In the genomic region with DNA sequence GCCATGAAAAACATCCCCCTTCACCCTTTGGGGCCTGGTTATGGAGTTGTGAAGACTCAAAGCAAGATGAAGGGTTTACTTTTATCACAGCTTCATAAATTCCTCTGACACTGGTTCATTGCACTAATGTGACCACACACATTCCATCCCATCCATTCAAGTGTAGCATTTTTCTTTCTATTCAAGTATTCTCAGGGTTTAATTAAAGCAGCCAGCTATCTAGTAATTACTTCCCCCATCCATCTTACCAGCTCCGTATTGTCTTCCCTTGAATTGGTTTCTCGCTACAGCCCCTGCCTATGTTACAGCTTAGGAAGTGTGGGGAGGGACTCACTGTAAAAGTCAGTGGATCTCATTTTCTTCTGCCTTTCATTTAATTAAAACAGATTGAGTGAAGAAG, we compare ENCODE assay signal across 18 cellular contexts.
DNase-seq lines count a peak whose midpoint lies in the region; ATAC-seq, FAIRE-seq and TF ChIP-seq lines count a peak whose summit lies in the region.
"Had no signal": no experiment of that assay in that cellular context is flagged by ENCODE, and none has a peak within 500 bp of the region (broad histone marks: within the 10 kb centered on the region; RNA-seq: fewer than 3 reads in every experiment).

No MANE protein-coding gene starts in this region.

- H3K4me3 ChIP-seq in A549, result no peak overlapping the region
- H3K4me3 ChIP-seq: sigmoid colon had no signal

- no peak for TF ChIP-seq EP300 in A549 (IDR thresholded peaks at IDR 0.05)

- H3K4me3 Mint-ChIP-seq in brain, result peak overlapping the region in 1 of 5 experiments; percentile 1
- H3K4me3 Mint-ChIP-seq: activated CD4-positive, alpha-beta T cell treated with anti-CD3 and anti-CD28 coated beads for 36 hours; activated naive CD4-positive, alpha-beta T cell treated with anti-CD3 and anti-CD28 coated beads, Interleukin-2, amount 10 ng/mL, durations not matched to agents 7 days and 5 days; naive B cell had no signal

- WGBS in A549 (ENCODE audit: missing lambda C conversion rate), result 99% methylated on average over 2 of the region's 2 CpGs

- peak overlapping the region in 4 of 5 experiments; percentile 9 to 88 (median 62) for H3K27ac Mint-ChIP-seq in brain
- H3K27ac Mint-ChIP-seq: activated CD4-positive, alpha-beta T cell treated with anti-CD3 and anti-CD28 coated beads for 36 hours; activated naive CD4-positive, alpha-beta T cell treated with anti-CD3 and anti-CD28 coated beads, Interleukin-2, amount 10 ng/mL, durations not matched to agents 7 days and 5 days; naive B cell had no signal

- peaks cover 3% of the 10 kb centered on the region for H3K27me3 Mint-ChIP-seq in brain
- H3K27me3 Mint-ChIP-seq: activated naive CD4-positive, alpha-beta T cell treated with anti-CD3 and anti-CD28 coated beads, Interleukin-2, amount 10 ng/mL, durations not matched to agents 7 days and 5 days had no signal

- peaks cover 0 to 2% (median 0%) of the 10 kb centered on the region in 5 experiments for H3K9me3 Mint-ChIP-seq in brain
- H3K9me3 Mint-ChIP-seq: activated naive CD4-positive, alpha-beta T cell treated with anti-CD3 and anti-CD28 coated beads, Interleukin-2, amount 10 ng/mL, durations not matched to agents 7 days and 5 days; naive B cell had no signal

- H3K4me1 ChIP-seq in A549, result peaks cover 11% of the 10 kb centered on the region; the same call in 2 of the 3 replicates
- H3K4me1 ChIP-seq: sigmoid colon had no signal

- TF ChIP-seq RAD21 in A549 (conservative IDR thresholded peaks at IDR 0.05 in 1 of 2, IDR thresholded peaks at IDR 0.05 in 1 of 2), result no peak

- peaks cover 66% of the 10 kb centered on the region for H3K4me1 Mint-ChIP-seq in brain
- H3K4me1 Mint-ChIP-seq: activated CD4-positive, alpha-beta T cell treated with anti-CD3 and anti-CD28 coated beads for 36 hours; activated naive CD4-positive, alpha-beta T cell treated with anti-CD3 and anti-CD28 coated beads, Interleukin-2, amount 10 ng/mL, durations not matched to agents 7 days and 5 days; naive B cell had no signal

- POLR2A ChIA-PET in A549 (lab: Yijun Ruan, JAX), result no interaction called here

- peak; percentile 7 for FAIRE-seq in A549 (lab: Jason Lieb, UNC)
- FAIRE-seq: bronchial epithelial cell had no signal

- ATAC-seq in A549 (no peak), GM18511 (IDR thresholded peaks at IDR 0.05; ENCODE audit: unreplicated experiment) (no peak), HG03439 (IDR thresholded peaks at IDR 0.05; ENCODE audit: unreplicated experiment) (no peak)
- ATAC-seq: activated CD4-positive, alpha-beta T cell treated with anti-CD3 and anti-CD28 coated beads for 36 hours; left ventricle myocardium superior; Right ventricle myocardium inferior had no signal

- TF ChIP-seq CTCF in A549 (IDR thresholded peaks at IDR 0.05) (no peak), brain (conservative IDR thresholded peaks at IDR 0.05) (no peak), GM13976 (IDR thresholded peaks at IDR 0.05; ENCODE audit: borderline replicate concordance, control extremely low read depth, extremely low read depth, insufficient read depth, missing control alignments) (no peak)

- H3K9me3 ChIP-seq in A549, result no peaks in the 10 kb centered on the region
- H3K9me3 ChIP-seq: sigmoid colon had no signal

- no peak overlapping the region for H3K4me2 ChIP-seq in A549

- TF ChIP-seq POLR2A in A549 (IDR thresholded peaks at IDR 0.05; ENCODE audit: low read length), result no peak

- no peak for DNase-seq in A549 (ENCODE audit: low read depth in 1 of 2, low spot score in 1 of 2)
- peak; percentile 3 for DNase-seq in H4 (ENCODE audit: low spot score)
- peak; percentile 8 for DNase-seq in myocyte (ENCODE audit: low read depth)
- DNase-seq in NCI-H1417 treated with DMSO at 0.1 percent for 48 hours (lab: John Stamatoyannopoulos, UW), result no peak
- DNase-seq in GM13976 (ENCODE audit: low spot score), result no peak
- DNase-seq: activated CD4-positive, alpha-beta T cell treated with anti-CD3 and anti-CD28 coated beads for 36 hours; activated naive CD4-positive, alpha-beta T cell treated with anti-CD3 and anti-CD28 coated beads, Interleukin-2, amount 10 ng/mL, durations not matched to agents 7 days and 5 days; effector CD8-positive, alpha-beta T cell; left ventricle myocardium superior; naive B cell; NCI-H1092; NK-92 treated with Interleukin-12 subunit alpha and Interleukin-12 subunit beta, amount 100 ng/mL, for 24 hours; sigmoid colon had no signal

- no peak overlapping the region for H3K27ac ChIP-seq in A549
- H3K27ac ChIP-seq: sigmoid colon had no signal

- CTCF ChIA-PET in A549 (lab: Yijun Ruan, JAX), result no interaction called here

- no peaks in the 10 kb centered on the region for H3K36me3 Mint-ChIP-seq in brain
- H3K36me3 Mint-ChIP-seq: activated naive CD4-positive, alpha-beta T cell treated with anti-CD3 and anti-CD28 coated beads, Interleukin-2, amount 10 ng/mL, durations not matched to agents 7 days and 5 days; naive B cell had no signal

- in situ Hi-C loops in GM13976 (cut with MboI; ENCODE audit: low sequenced_read_pairs, unreplicated experiment), result no loop called here

TF ChIP-seq in A549, 52 proteins besides CTCF, POLR2A, EP300 and RAD21:
- TF ChIP-seq BHLHE40 (IDR thresholded peaks at IDR 0.05; ENCODE audit: low read depth, low read length) (no peak), TP53 (CRISPR knock-in tag; IDR thresholded peaks at IDR 0.05) (no peak), FOSB (CRISPR knock-in tag; IDR thresholded peaks at IDR 0.05) (no peak), CEBPB (IDR thresholded peaks at IDR 0.05) (no peak), MYC (IDR thresholded peaks at IDR 0.05; ENCODE audit: borderline replicate concordance, low read length) (no peak), NFE2L2 (conservative IDR thresholded peaks at IDR 0.05; ENCODE audit: low read length) (no peak), KDM5A (IDR thresholded peaks at IDR 0.05) (no peak), GATA3 (IDR thresholded peaks at IDR 0.05; ENCODE audit: borderline replicate concordance) (no peak)

Comparison
In these comparisons a context has a peak if more than half of its experiments do, and no peak if none do; other contexts are left out.
1. DNase-seq: peak in H4 (single experiment) and myocyte (single experiment); none in A549 (0 of 2), NCI-H1417 treated with DMSO at 0.1 percent for 48 hours (single experiment) and GM13976 (single experiment).